Comparison of ENCODE assay signal across 36 cellular contexts in the genomic region with DNA sequence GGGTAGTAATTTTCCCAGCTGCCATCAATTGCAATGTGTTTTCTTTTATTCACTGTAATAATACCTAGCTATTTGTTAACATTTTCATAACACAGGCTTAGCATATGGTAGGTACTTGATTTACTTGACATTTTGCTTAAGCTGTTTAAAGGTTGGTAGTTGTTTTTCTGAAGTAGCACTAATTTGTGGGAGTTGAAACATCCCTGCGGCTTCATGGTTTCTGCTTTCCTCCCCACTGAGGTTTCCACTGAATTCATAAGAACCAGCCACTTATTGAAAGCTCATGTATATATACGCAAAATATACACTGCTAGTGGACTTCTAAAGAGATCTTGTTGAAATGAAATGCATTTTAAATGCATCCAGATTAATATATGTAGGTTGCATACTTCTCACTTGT.
"Had no signal": no experiment of that assay in that cellular context is flagged by ENCODE, and none has a peak within 500 bp of the region (broad histone marks: within the 10 kb centered on the region; RNA-seq: fewer than 3 reads in every experiment).

No MANE protein-coding gene starts in this region.

- H3K4me3 Mint-ChIP-seq: activated B cell treated with CpG ODN at 0.5 μM for 24 hours; activated CD4-positive, alpha-beta memory T cell treated with anti-CD3 and anti-CD28 coated beads, Interleukin-2, amount 10 ng/mL, durations not matched to agents 7 days and 5 days; activated CD4-positive, alpha-beta T cell treated with anti-CD3 and anti-CD28 coated beads, Interleukin-2, amount 10 ng/mL, durations not matched to agents 24 days and 14 days; activated CD8-positive, alpha-beta memory T cell treated with anti-CD3 and anti-CD28 coated beads, Interleukin-2, amount 10 ng/mL, durations not matched to agents 7 days and 5 days; activated CD8-positive, alpha-beta T cell treated with anti-CD3 and anti-CD28 coated beads, Interleukin-2, amount 10 ng/mL, durations not matched to agents 7 days and 5 days; activated naive CD4-positive, alpha-beta T cell treated with anti-CD3 and anti-CD28 coated beads, Interleukin-2, amount 10 ng/mL, durations not matched to agents 7 days and 5 days; activated naive CD4-positive, alpha-beta T cell treated with anti-CD3 and anti-CD28 coated beads, Interleukin-2, amount 50 U/mL, for 24 hours; activated naive CD8-positive, alpha-beta T cell; activated naive CD8-positive, alpha-beta T cell treated with anti-CD3 and anti-CD28 coated beads, Interleukin-2, amount 10 ng/mL, durations not matched to agents 7 days and 5 days; activated naive CD8-positive, alpha-beta T cell treated with anti-CD3 and anti-CD28 coated beads, Interleukin-2, amount 50 U/mL, for 24 hours; activated T-cell treated with anti-CD3 and anti-CD28 coated beads, Interleukin-2, amount 50 U/mL, for 24 hours; brain; central memory CD8-positive, alpha-beta T cell; T-helper 1 cell treated with Interleukin-12 subunit alpha and Interleukin-12 subunit beta and Interleukin-4 antibody, amounts not matched to agents 30 μg/mL and 1 μg/mL, for 36 hours; T-helper 2 cell treated with Interferon-gamma antibody and Interleukin-4, amounts not matched to agents 5 μg/mL and 100 μg/mL, for 36 hours had no signal

- H3K27me3 Mint-ChIP-seq: activated B cell treated with CpG ODN at 0.5 μM for 24 hours; activated CD4-positive, alpha-beta memory T cell treated with anti-CD3 and anti-CD28 coated beads, Interleukin-2, amount 10 ng/mL, durations not matched to agents 7 days and 5 days; activated CD4-positive, alpha-beta T cell treated with anti-CD3 and anti-CD28 coated beads, Interleukin-2, amount 10 ng/mL, durations not matched to agents 24 days and 14 days; activated naive CD4-positive, alpha-beta T cell treated with anti-CD3 and anti-CD28 coated beads, Interleukin-2, amount 10 ng/mL, durations not matched to agents 7 days and 5 days; activated naive CD8-positive, alpha-beta T cell treated with anti-CD3 and anti-CD28 coated beads, Interleukin-2, amount 10 ng/mL, durations not matched to agents 7 days and 5 days had no signal

- H3K4me1 ChIP-seq: ascending aorta had no signal

- FAIRE-seq: bronchial epithelial cell, TTC549 had no signal

- ATAC-seq: activated CD8-positive, alpha-beta memory T cell treated with anti-CD3 and anti-CD28 coated beads, Interleukin-2, amount 10 ng/mL, durations not matched to agents 7 days and 5 days; activated CD8-positive, alpha-beta T cell treated with anti-CD3 and anti-CD28 coated beads, Interleukin-2, amount 10 ng/mL, durations not matched to agents 7 days and 5 days; activated naive CD8-positive, alpha-beta T cell treated with anti-CD3 and anti-CD28 coated beads, Interleukin-2, amount 50 U/mL, for 24 hours had no signal

- DNase-seq: activated B cell treated with CpG ODN at 0.5 μM for 24 hours; activated CD4-positive, alpha-beta memory T cell treated with anti-CD3 and anti-CD28 coated beads, Interleukin-2, amount 10 ng/mL, durations not matched to agents 7 days and 5 days; activated CD4-positive, alpha-beta T cell treated with anti-CD3 and anti-CD28 coated beads for 4 hours; activated CD4-positive, alpha-beta T cell treated with anti-CD3 and anti-CD28 coated beads, Interleukin-2, amount 10 ng/mL, durations not matched to agents 24 days and 14 days; activated CD4-positive, alpha-beta T cell treated with anti-CD3 and anti-CD28 coated beads, Interleukin-2, amount 50 U/mL, for 48 hours; activated CD4-positive, CD25-positive, alpha-beta regulatory T cell treated with anti-CD3 and anti-CD28 coated beads, Interleukin-2, amount 50 U/mL, for 72 hours; activated CD8-positive, alpha-beta memory T cell treated with anti-CD3 and anti-CD28 coated beads for 24 hours; activated CD8-positive, alpha-beta memory T cell treated with anti-CD3 and anti-CD28 coated beads, Interleukin-2, amount 10 ng/mL, durations not matched to agents 7 days and 5 days; activated CD8-positive, alpha-beta memory T cell treated with anti-CD3 and anti-CD28 coated beads, Interleukin-2, amount 50 U/mL, for 48 hours; activated CD8-positive, alpha-beta T cell treated with anti-CD3 and anti-CD28 coated beads, Interleukin-2, amount 10 ng/mL, durations not matched to agents 7 days and 5 days; activated effector memory CD4-positive, alpha-beta T cell treated with Interleukin-2 at 50 U/mL for 16 hours; activated gamma-delta T cell; activated naive CD4-positive, alpha-beta T cell treated with anti-CD3 and anti-CD28 coated beads, Interleukin-2, amount 10 ng/mL, durations not matched to agents 7 days and 5 days; activated naive CD4-positive, alpha-beta T cell treated with Interleukin-2 at 50 U/mL for 16 hours; activated naive CD8-positive, alpha-beta T cell treated with anti-CD3 and anti-CD28 coated beads, Interleukin-2, amount 10 ng/mL, durations not matched to agents 7 days and 5 days; activated naive CD8-positive, alpha-beta T cell treated with anti-CD3 and anti-CD28 coated beads, Interleukin-2, amount 50 U/mL, for 24 hours; activated T-cell treated with anti-CD3 and anti-CD28 coated beads, Interleukin-2, amount 50 U/mL, for 24 hours; activated T-cell treated with anti-CD3 and anti-CD28 coated beads, Interleukin-2, amount 50 U/mL, for 48 hours; amygdala; anterior cingulate cortex; caudate nucleus; cerebellar nuclear complex; T-helper 1 cell; T-helper 9 cell had no signal

- H3K4me1 Mint-ChIP-seq: activated CD4-positive, alpha-beta memory T cell treated with anti-CD3 and anti-CD28 coated beads, Interleukin-2, amount 10 ng/mL, durations not matched to agents 7 days and 5 days; activated CD4-positive, alpha-beta T cell treated with anti-CD3 and anti-CD28 coated beads, Interleukin-2, amount 10 ng/mL, durations not matched to agents 24 days and 14 days; activated CD8-positive, alpha-beta memory T cell treated with anti-CD3 and anti-CD28 coated beads, Interleukin-2, amount 10 ng/mL, durations not matched to agents 7 days and 5 days; activated naive CD4-positive, alpha-beta T cell treated with anti-CD3 and anti-CD28 coated beads, Interleukin-2, amount 50 U/mL, for 24 hours; activated naive CD8-positive, alpha-beta T cell treated with anti-CD3 and anti-CD28 coated beads, Interleukin-2, amount 10 ng/mL, durations not matched to agents 7 days and 5 days; brain; central memory CD8-positive, alpha-beta T cell had no signal

- H3K36me3 Mint-ChIP-seq: activated CD8-positive, alpha-beta memory T cell treated with anti-CD3 and anti-CD28 coated beads, Interleukin-2, amount 10 ng/mL, durations not matched to agents 7 days and 5 days; activated naive CD4-positive, alpha-beta T cell treated with anti-CD3 and anti-CD28 coated beads, Interleukin-2, amount 10 ng/mL, durations not matched to agents 7 days and 5 days; activated naive CD4-positive, alpha-beta T cell treated with anti-CD3 and anti-CD28 coated beads, Interleukin-2, amount 50 U/mL, for 24 hours; activated naive CD8-positive, alpha-beta T cell treated with anti-CD3 and anti-CD28 coated beads, Interleukin-2, amount 10 ng/mL, durations not matched to agents 7 days and 5 days; brain had no signal

- H3K36me3 ChIP-seq: ascending aorta, cardiac muscle cell had no signal

- H3K4me3 ChIP-seq: ascending aorta, cardiac muscle cell had no signal

- H3K9me3 ChIP-seq: ascending aorta had no signal

- H3K27ac Mint-ChIP-seq: activated B cell treated with CpG ODN at 0.5 μM for 24 hours; activated CD4-positive, alpha-beta memory T cell treated with anti-CD3 and anti-CD28 coated beads, Interleukin-2, amount 10 ng/mL, durations not matched to agents 7 days and 5 days; activated CD4-positive, alpha-beta T cell treated with anti-CD3 and anti-CD28 coated beads, Interleukin-2, amount 10 ng/mL, durations not matched to agents 24 days and 14 days; activated CD8-positive, alpha-beta memory T cell treated with anti-CD3 and anti-CD28 coated beads, Interleukin-2, amount 10 ng/mL, durations not matched to agents 7 days and 5 days; activated CD8-positive, alpha-beta T cell treated with anti-CD3 and anti-CD28 coated beads, Interleukin-2, amount 10 ng/mL, durations not matched to agents 7 days and 5 days; activated naive CD4-positive, alpha-beta T cell treated with anti-CD3 and anti-CD28 coated beads, Interleukin-2, amount 10 ng/mL, durations not matched to agents 7 days and 5 days; activated naive CD4-positive, alpha-beta T cell treated with anti-CD3 and anti-CD28 coated beads, Interleukin-2, amount 50 U/mL, for 24 hours; activated naive CD8-positive, alpha-beta T cell; activated naive CD8-positive, alpha-beta T cell treated with anti-CD3 and anti-CD28 coated beads, Interleukin-2, amount 10 ng/mL, durations not matched to agents 7 days and 5 days; activated naive CD8-positive, alpha-beta T cell treated with anti-CD3 and anti-CD28 coated beads, Interleukin-2, amount 50 U/mL, for 24 hours; activated T-cell treated with anti-CD3 and anti-CD28 coated beads, Interleukin-2, amount 50 U/mL, for 24 hours; activated T-helper 2 cell treated with anti-CD3 and anti-CD28 coated beads, Interferon-gamma antibody, Interleukin-2, Interleukin-4, amounts not matched to agents 10 μg/mL and 5 μg/mL and 100 μg/mL, durations not matched to agents 14 hours and 24 hours and 36 hours; brain; T-helper 1 cell treated with Interleukin-12 subunit alpha and Interleukin-12 subunit beta and Interleukin-4 antibody, amounts not matched to agents 30 μg/mL and 1 μg/mL, for 36 hours; T-helper 2 cell treated with Interferon-gamma antibody and Interleukin-4, amounts not matched to agents 5 μg/mL and 100 μg/mL, for 36 hours had no signal

- H3K9me3 Mint-ChIP-seq: activated B cell treated with CpG ODN at 0.5 μM for 24 hours; activated CD4-positive, alpha-beta memory T cell treated with anti-CD3 and anti-CD28 coated beads, Interleukin-2, amount 10 ng/mL, durations not matched to agents 7 days and 5 days; activated CD4-positive, alpha-beta T cell treated with anti-CD3 and anti-CD28 coated beads, Interleukin-2, amount 10 ng/mL, durations not matched to agents 24 days and 14 days; activated naive CD4-positive, alpha-beta T cell treated with anti-CD3 and anti-CD28 coated beads, Interleukin-2, amount 10 ng/mL, durations not matched to agents 7 days and 5 days; activated naive CD4-positive, alpha-beta T cell treated with anti-CD3 and anti-CD28 coated beads, Interleukin-2, amount 50 U/mL, for 24 hours; activated naive CD8-positive, alpha-beta T cell treated with anti-CD3 and anti-CD28 coated beads, Interleukin-2, amount 10 ng/mL, durations not matched to agents 7 days and 5 days; activated naive CD8-positive, alpha-beta T cell treated with anti-CD3 and anti-CD28 coated beads, Interleukin-2, amount 50 U/mL, for 24 hours; activated T-cell treated with anti-CD3 and anti-CD28 coated beads, Interleukin-2, amount 50 U/mL, for 24 hours; activated T-helper 2 cell treated with anti-CD3 and anti-CD28 coated beads, Interferon-gamma antibody, Interleukin-2, Interleukin-4, amounts not matched to agents 10 μg/mL and 5 μg/mL and 100 μg/mL, durations not matched to agents 14 hours and 24 hours and 36 hours; T-helper 1 cell treated with Interleukin-12 subunit alpha and Interleukin-12 subunit beta and Interleukin-4 antibody, amounts not matched to agents 30 μg/mL and 1 μg/mL, for 36 hours; T-helper 2 cell treated with Interferon-gamma antibody and Interleukin-4, amounts not matched to agents 5 μg/mL and 100 μg/mL, for 36 hours had no signal

- H3K27me3 ChIP-seq: ascending aorta, cardiac muscle cell had no signal

- H3K27ac ChIP-seq: ascending aorta, cardiac muscle cell, VCaP had no signal
